20 cellular contexts compared by ENCODE assay signal in the genomic region with DNA sequence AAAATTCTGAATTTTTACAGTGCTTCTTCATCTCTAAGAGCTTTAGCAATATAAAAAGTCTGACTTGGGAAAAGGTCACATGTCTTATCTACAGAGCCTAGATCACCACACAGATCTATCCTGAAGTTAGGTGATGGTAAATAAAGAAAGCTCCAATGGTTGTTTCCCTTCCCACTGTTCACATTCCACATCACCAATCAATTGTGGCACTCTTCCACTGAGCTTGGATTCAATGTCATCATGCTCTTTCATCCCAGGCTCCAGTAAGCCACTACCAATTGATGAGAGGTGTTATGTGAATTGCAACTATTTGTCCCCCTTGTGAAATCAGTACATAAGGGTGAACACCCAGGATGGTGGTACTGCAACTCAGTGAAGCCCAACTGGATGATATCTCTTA.
"Had no signal": no experiment of that assay in that cellular context is flagged by ENCODE, and none has a peak within 500 bp of the region (broad histone marks: within the 10 kb centered on the region; RNA-seq: fewer than 3 reads in every experiment).

No MANE protein-coding gene starts in this region.

- H3K27me3 Mint-ChIP-seq: memory B cell had no signal

- FAIRE-seq: small intestine had no signal

- ATAC-seq: heart right ventricle, left lung, lower lobe of right lung, natural killer cell had no signal

- DNase-seq: dorsolateral prefrontal cortex; effector CD8-positive, alpha-beta T cell; foreskin melanocyte; heart right ventricle; hypothalamus; islet precursor cell; left lung; lower lobe of right lung; natural killer cell; nucleus accumbens; ovary; small intestine; stimulated activated CD4-positive, alpha-beta T cell treated with anti-CD3 and anti-CD28 coated beads, Interleukin-12 subunit alpha, Interleukin-12 subunit beta, amount 100 ng/mL, for 4 hours; stimulated activated naive CD4-positive, alpha-beta T cell; stomach; substantia nigra; transverse colon had no signal

- H3K4me1 Mint-ChIP-seq: natural killer cell, neural progenitor cell had no signal

- H3K27ac Mint-ChIP-seq: memory B cell, mesothelial cell of epicardium, natural killer cell, neural progenitor cell had no signal

- H3K4me3 Mint-ChIP-seq: memory B cell, mesothelial cell of epicardium, natural killer cell, neural progenitor cell had no signal

- H3K9me3 Mint-ChIP-seq: memory B cell, mesothelial cell of epicardium, natural killer cell, neural progenitor cell had no signal

- H3K36me3 Mint-ChIP-seq: natural killer cell had no signal
